ENCODE assay signal across 9 cellular contexts in genomic region chr10:124739996-124740373, GRCh38. TPM values are rescaled to one million over a fixed set of nuclear protein-coding genes. Genes with fewer than 3 reads are reported as not detected.
DNase-seq lines count a peak whose midpoint lies in the region; FAIRE-seq and TF ChIP-seq lines count a peak whose summit lies in the region.
"Had no signal": no experiment of that assay in that cellular context is flagged by ENCODE, and none has a peak within 500 bp of the region (broad histone marks: within the 10 kb centered on the region; RNA-seq: fewer than 3 reads in every experiment).

No MANE protein-coding gene starts in this region.

- peaks cover 20% of the 10 kb centered on the region for H3K36me3 Mint-ChIP-seq in activated CD4-positive, alpha-beta memory T cell treated with anti-CD3 and anti-CD28 coated beads, Interleukin-2, amount 10 ng/mL, durations not matched to agents 7 days and 5 days (ENCODE audit: low read depth)
- H3K36me3 Mint-ChIP-seq in glutamatergic neuron (ENCODE audit: unreplicated experiment) = no peaks in the 10 kb centered on the region

- DNase-seq in activated CD4-positive, alpha-beta memory T cell treated with anti-CD3 and anti-CD28 coated beads, Interleukin-2, amount 10 ng/mL, durations not matched to agents 7 days and 5 days = no peak
- DNase-seq in glutamatergic neuron (no peak), smooth muscle cell (lab: John Stamatoyannopoulos, UW; ENCODE audit: unreplicated experiment) (no peak), HPDE6-E6E7 (ENCODE audit: extremely low spot score) (no peak), H54 (ENCODE audit: insufficient read length, low spot score) (no peak), DMS153 (lab: John Stamatoyannopoulos, UW) (no peak), T-helper 9 cell (no peak)
- DNase-seq: NK-92 treated with Interleukin-12 subunit alpha and Interleukin-12 subunit beta, amount 100 ng/mL, for 24 hours had no signal

- H3K27me3 ChIP-seq in HUES6 (ENCODE audit: control insufficient read depth, insufficient read depth, low read length) = peaks cover 9% of the 10 kb centered on the region; the same call in 1 of the 2 replicates
- no peaks in the 10 kb centered on the region for H3K27me3 ChIP-seq in smooth muscle cell (ENCODE audit: low read depth)

- H3K4me3 Mint-ChIP-seq in activated CD4-positive, alpha-beta memory T cell treated with anti-CD3 and anti-CD28 coated beads, Interleukin-2, amount 10 ng/mL, durations not matched to agents 7 days and 5 days = peak overlapping the region; percentile 95
- H3K4me3 Mint-ChIP-seq in glutamatergic neuron (ENCODE audit: unreplicated experiment) = peak overlapping the region; percentile 68

- FAIRE-seq in H54 (lab: Jason Lieb, UNC) = no peak

- peak overlapping the region; percentile 71 for H3K9ac ChIP-seq in HUES6 (ENCODE audit: low read length)
- H3K9ac ChIP-seq in smooth muscle cell (ENCODE audit: low read depth) = no peak overlapping the region

- TF ChIP-seq CTCF in glutamatergic neuron (IDR thresholded peaks at IDR 0.05; ENCODE audit: partially characterized antibody, unreplicated experiment) (no peak), smooth muscle cell (IDR thresholded peaks at IDR 0.05; ENCODE audit: borderline replicate concordance, insufficient read depth, poor library complexity, severe bottlenecking) (no peak)

- no peak overlapping the region for H2AFZ ChIP-seq in smooth muscle cell (ENCODE audit: low read depth)

- H3K27ac ChIP-seq in HUES6 (ENCODE audit: low read depth, low read length) (peak overlapping the region; percentile 47; the same call in 1 of the 2 replicates), smooth muscle cell (ENCODE audit: low read depth) (no peak overlapping the region)

- 28% methylated on average over 6 of the region's 6 CpGs for WGBS in smooth muscle cell (ENCODE audit: low lambda C conversion rate)

- H3K27me3 Mint-ChIP-seq in activated CD4-positive, alpha-beta memory T cell treated with anti-CD3 and anti-CD28 coated beads, Interleukin-2, amount 10 ng/mL, durations not matched to agents 7 days and 5 days = peaks cover 2% of the 10 kb centered on the region
- peaks cover 15% of the 10 kb centered on the region for H3K27me3 Mint-ChIP-seq in glutamatergic neuron (ENCODE audit: unreplicated experiment)

- H3K4me1 ChIP-seq in HUES6 (ENCODE audit: control insufficient read depth, insufficient read depth, low read length) = peaks cover 72% of the 10 kb centered on the region
- peaks cover 43% of the 10 kb centered on the region for H3K4me1 ChIP-seq in smooth muscle cell (ENCODE audit: low read depth)

- peak overlapping the region; percentile 46; the same call in 1 of the 2 replicates for H3K4me3 ChIP-seq in HUES6 (ENCODE audit: low read depth, low read length)
- H3K4me3 ChIP-seq in smooth muscle cell = peak overlapping the region; percentile 11

- H3K9me3 Mint-ChIP-seq in activated CD4-positive, alpha-beta memory T cell treated with anti-CD3 and anti-CD28 coated beads, Interleukin-2, amount 10 ng/mL, durations not matched to agents 7 days and 5 days = no peaks in the 10 kb centered on the region
- H3K9me3 Mint-ChIP-seq in glutamatergic neuron (ENCODE audit: unreplicated experiment) = peaks cover 6% of the 10 kb centered on the region

- peaks cover 10% of the 10 kb centered on the region for H3F3A ChIP-seq in smooth muscle cell (ENCODE audit: low read depth)

- H3K36me3 ChIP-seq in HUES6 (ENCODE audit: control insufficient read depth, insufficient read depth, low read length) (no peaks in the 10 kb centered on the region), smooth muscle cell (ENCODE audit: low read depth) (no peaks in the 10 kb centered on the region)

- H3K9me3 ChIP-seq in HUES6 (ENCODE audit: control insufficient read depth, insufficient read depth, low read depth, low read length) (no peaks in the 10 kb centered on the region), smooth muscle cell (replicated peaks; ENCODE audit: low read depth) (no peaks in the 10 kb centered on the region)

- H3K27ac Mint-ChIP-seq in activated CD4-positive, alpha-beta memory T cell treated with anti-CD3 and anti-CD28 coated beads, Interleukin-2, amount 10 ng/mL, durations not matched to agents 7 days and 5 days = peak overlapping the region; percentile 77
- H3K27ac Mint-ChIP-seq in glutamatergic neuron (ENCODE audit: unreplicated experiment) = peak overlapping the region; percentile 1

- H4K20me1 ChIP-seq in smooth muscle cell (ENCODE audit: low read depth) = peaks cover 76% of the 10 kb centered on the region

- peak overlapping the region; percentile 10 for H3K4me2 ChIP-seq in smooth muscle cell

- POLR2A ChIA-PET in activated CD4-positive, alpha-beta memory T cell treated with anti-CD3 and anti-CD28 coated beads, Interleukin-2, amount 10 ng/mL, durations not matched to agents 7 days and 5 days (lab: Charles Lee) = interaction anchor here (1.1 to 4.9 kb wide), 10 partner anchors 9 to 209 kb away, joined by 3 to 139 read pairs (median 13); no protein-coding TSS in a partner anchor

- CTCF ChIA-PET in activated CD4-positive, alpha-beta memory T cell treated with anti-CD3 and anti-CD28 coated beads, Interleukin-2, amount 10 ng/mL, durations not matched to agents 7 days and 5 days (lab: Charles Lee) = interaction anchor here (1.0 to 5.0 kb wide), 16 partner anchors 9 to 210 kb away, joined by 3 to 164 read pairs (median 24); no protein-coding TSS in a partner anchor

- no peaks in the 10 kb centered on the region for H3K79me2 ChIP-seq in smooth muscle cell (ENCODE audit: low read depth)

- TF ChIP-seq POLR2A in H54 (IDR thresholded peaks at IDR 0.05; ENCODE audit: low read depth, low read length) = no peak

- H3K4me1 Mint-ChIP-seq in activated CD4-positive, alpha-beta memory T cell treated with anti-CD3 and anti-CD28 coated beads, Interleukin-2, amount 10 ng/mL, durations not matched to agents 7 days and 5 days = peaks cover 79% of the 10 kb centered on the region
- peaks cover 55% of the 10 kb centered on the region for H3K4me1 Mint-ChIP-seq in glutamatergic neuron (ENCODE audit: low read depth, unreplicated experiment)

RNA-seq across cellular contexts. Expression of gene FAM53B, which starts 4.2 kb away (rescaled TPM):
- 10 to 100 TPM; 44.9 to 46.6 TPM for total RNA-seq in activated CD4-positive, alpha-beta memory T cell treated with anti-CD3 and anti-CD28 coated beads, Interleukin-2, amount 10 ng/mL, durations not matched to agents 7 days and 5 days
- 30.5 TPM for total RNA-seq in glutamatergic neuron (ENCODE audit: unreplicated experiment)
- 6.2 and 9.3 TPM in 2 replicates for total RNA-seq in smooth muscle cell
- 5.5 and 9.3 TPM in 2 replicates for polyA plus RNA-seq in smooth muscle cell

RNA-seq across cellular contexts. Expression of gene EEF1AKMT2, which starts 51.7 kb away (rescaled TPM):
- 10 to 100 TPM; 32.3 to 32.5 TPM for total RNA-seq in activated CD4-positive, alpha-beta memory T cell treated with anti-CD3 and anti-CD28 coated beads, Interleukin-2, amount 10 ng/mL, durations not matched to agents 7 days and 5 days
- 18.4 TPM for total RNA-seq in glutamatergic neuron (ENCODE audit: unreplicated experiment)
- total RNA-seq in smooth muscle cell = 26.4 and 31.0 TPM in 2 replicates
- polyA plus RNA-seq in smooth muscle cell = 20.1 and 20.5 TPM in 2 replicates
